ENCODE assay signal across 11 cellular contexts in the genomic region with DNA sequence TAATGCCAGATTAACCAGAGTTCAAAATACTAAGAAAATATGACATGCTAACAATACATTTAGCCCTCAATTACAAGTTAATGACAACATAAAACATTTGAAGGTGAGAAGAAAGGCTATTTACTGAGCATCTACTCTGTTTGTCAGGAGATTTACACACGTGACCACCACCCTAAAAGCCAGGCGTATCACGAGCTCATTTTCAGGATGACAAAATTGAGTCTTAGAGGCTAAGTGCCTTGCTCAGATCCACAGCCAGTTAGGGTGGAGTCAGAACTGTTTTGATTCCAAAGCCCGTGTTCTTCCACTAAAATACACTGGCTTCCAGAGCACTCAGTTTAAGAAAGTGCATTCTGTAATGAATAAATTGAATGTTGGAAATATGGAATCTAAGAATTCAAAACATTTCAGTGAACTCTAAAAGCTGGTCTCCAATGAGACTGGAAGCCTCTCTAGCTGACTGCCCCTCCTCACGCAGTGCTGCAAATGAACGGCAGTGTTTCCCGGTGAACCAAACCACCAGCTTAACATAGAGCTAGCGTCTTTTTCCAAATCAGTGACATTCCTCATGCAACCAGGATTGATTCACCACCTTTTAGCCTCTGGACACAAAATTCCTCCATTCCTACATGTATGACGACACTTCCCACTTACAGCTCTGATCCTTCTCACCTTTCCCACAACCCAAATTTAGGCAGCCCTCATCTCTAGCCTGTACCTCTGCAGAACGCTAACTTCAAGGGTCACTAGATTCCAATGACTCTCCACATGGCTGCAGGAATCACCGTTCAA. TPM values are rescaled to one million over a fixed set of nuclear protein-coding genes. Genes with fewer than 3 reads are reported as not detected.
DNase-seq lines count a peak whose midpoint lies in the region; ATAC-seq and TF ChIP-seq lines count a peak whose summit lies in the region.
"Had no signal": no experiment of that assay in that cellular context is flagged by ENCODE, and none has a peak within 500 bp of the region (broad histone marks: within the 10 kb centered on the region; RNA-seq: fewer than 3 reads in every experiment).

No MANE protein-coding gene starts in this region.

- no peak for TF ChIP-seq CTCF in Loucy (conservative IDR thresholded peaks at IDR 0.05; ENCODE audit: low read length)
- TF ChIP-seq CTCF in colonic mucosa (IDR thresholded peaks at IDR 0.05) = no peak
- no peak for TF ChIP-seq CTCF in upper lobe of right lung (IDR thresholded peaks at IDR 0.05)

- no peak overlapping the region for H2BK15ac ChIP-seq in mesenchymal stem cell (ENCODE audit: low read depth, poor library complexity, severe bottlenecking)

- H2BK12ac ChIP-seq in mesenchymal stem cell (ENCODE audit: low read length in 2 of 2) = peak overlapping the region; percentile 6 to 56

- ATAC-seq in upper lobe of right lung (peak; percentile 28), GM19351 (IDR thresholded peaks at IDR 0.05; ENCODE audit: unreplicated experiment) (no peak), HG03521 (IDR thresholded peaks at IDR 0.05; ENCODE audit: unreplicated experiment) (no peak)

- intact Hi-C loops in colonic mucosa (cut with DNase I) (no loop called here), upper lobe of right lung (cut with DNase I) (no loop called here)

- peak overlapping the region; percentile 56 for H3K27ac ChIP-seq in colonic mucosa
- H3K27ac ChIP-seq in mesenchymal stem cell (ENCODE audit: low read length, poor library complexity, severe bottlenecking) = peak overlapping the region; percentile 99
- H3K27ac ChIP-seq in upper lobe of right lung = peak overlapping the region; percentile 71
- H3K27ac ChIP-seq: neutrophil had no signal

- H3K18ac ChIP-seq in mesenchymal stem cell (ENCODE audit: low read depth in 1 of 2, low read length in 2 of 2) = peak overlapping the region; percentile 11 to 37

- peak overlapping the region; percentile 12 for H4K8ac ChIP-seq in mesenchymal stem cell (ENCODE audit: low read length)

- H3K9ac ChIP-seq in Loucy (ENCODE audit: low read depth, low read length, poor library complexity, severe bottlenecking) (no peak overlapping the region), colonic mucosa (ENCODE audit: low read depth in 2 of 2, low read length in 2 of 2) (peak overlapping the region in 1 of 2 donors; percentile 28), mesenchymal stem cell (ENCODE audit: low read length) (peak overlapping the region; percentile 89)

- H3K36me3 ChIP-seq in Loucy (ENCODE audit: insufficient read depth, low read length) (no peaks in the 10 kb centered on the region), colonic mucosa (no peaks in the 10 kb centered on the region), mesenchymal stem cell (ENCODE audit: control insufficient read depth in 1 of 2, insufficient read depth in 2 of 2, low read depth in 1 of 2, low read length in 2 of 2) (peaks cover 3 to 14% of the 10 kb centered on the region in 2 experiments), upper lobe of right lung (peaks cover 6% of the 10 kb centered on the region)
- H3K36me3 ChIP-seq: neutrophil had no signal

- no peaks in the 10 kb centered on the region for H3K79me1 ChIP-seq in mesenchymal stem cell (replicated peaks; ENCODE audit: low read length, poor library complexity, severe bottlenecking)

- peaks cover 38% of the 10 kb centered on the region for H3K4me1 ChIP-seq in Loucy (ENCODE audit: insufficient read depth, low read length, poor library complexity, severe bottlenecking)
- peaks cover 32% of the 10 kb centered on the region for H3K4me1 ChIP-seq in colonic mucosa
- peaks cover 43% of the 10 kb centered on the region for H3K4me1 ChIP-seq in mesenchymal stem cell (ENCODE audit: control insufficient read depth, insufficient read depth, low read depth, low read length)
- peaks cover 89% of the 10 kb centered on the region for H3K4me1 ChIP-seq in upper lobe of right lung

- no peaks in the 10 kb centered on the region for H3K9me3 ChIP-seq in Loucy (ENCODE audit: insufficient read depth, low read depth, low read length)
- no peaks in the 10 kb centered on the region for H3K9me3 ChIP-seq in colonic mucosa
- H3K9me3 ChIP-seq in mesenchymal stem cell (ENCODE audit: control insufficient read depth, low read length) = no peaks in the 10 kb centered on the region
- no peaks in the 10 kb centered on the region for H3K9me3 ChIP-seq in upper lobe of right lung
- H3K9me3 ChIP-seq: neutrophil had no signal

- H2BK5ac ChIP-seq in mesenchymal stem cell (ENCODE audit: low read depth, low read length, poor library complexity, severe bottlenecking) = peak overlapping the region; percentile 39

- H2AFZ ChIP-seq in Loucy (ENCODE audit: low read length) = no peak overlapping the region
- H2AFZ ChIP-seq in mesenchymal stem cell (ENCODE audit: low read depth, low read length) = no peak overlapping the region

- H3K27me3 ChIP-seq in Loucy (ENCODE audit: insufficient read depth, low read length, poor library complexity, severe bottlenecking) (no peaks in the 10 kb centered on the region), colonic mucosa (no peaks in the 10 kb centered on the region), mesenchymal stem cell (ENCODE audit: control insufficient read depth in 1 of 2, insufficient read depth in 1 of 2, low read length in 2 of 2) (no peaks in the 10 kb centered on the region), upper lobe of right lung (no peaks in the 10 kb centered on the region)
- H3K27me3 ChIP-seq: neutrophil had no signal

- H4K20me1 ChIP-seq in Loucy (ENCODE audit: insufficient read depth, low read length, poor library complexity, severe bottlenecking) = peaks cover 29% of the 10 kb centered on the region

- DNase-seq in colonic mucosa = no peak
- DNase-seq in mesenchymal stem cell = peak; percentile 57
- no peak for DNase-seq in upper lobe of right lung
- DNase-seq in NAMALWA (ENCODE audit: low spot score) = no peak
- no peak for DNase-seq in NCI-H1105 (lab: John Stamatoyannopoulos, UW)
- DNase-seq: activated CD4-positive, alpha-beta T cell treated with anti-CD3 and anti-CD28 coated beads for 1 hour; NCI-H510A had no signal

- H3K4me2 ChIP-seq in Loucy (ENCODE audit: low read depth, low read length, poor library complexity, severe bottlenecking) (peak overlapping the region; percentile 59), mesenchymal stem cell (ENCODE audit: low read length, poor library complexity, severe bottlenecking) (peak overlapping the region; percentile 3)

- H3F3A ChIP-seq in Loucy (ENCODE audit: low read depth) = no peaks in the 10 kb centered on the region

- H3K4ac ChIP-seq in mesenchymal stem cell (ENCODE audit: low read depth in 1 of 2, low read length in 2 of 2) = no peak overlapping the region

- 62% methylated on average over 10 of the region's 11 CpGs for WGBS in mesenchymal stem cell

- H2AK5ac ChIP-seq in mesenchymal stem cell (ENCODE audit: low read length, severe bottlenecking) = peak overlapping the region; percentile 84

- H3K4me3 ChIP-seq in Loucy (ENCODE audit: low read length, poor library complexity, severe bottlenecking) (peak overlapping the region; percentile 3), colonic mucosa (no peak overlapping the region), mesenchymal stem cell (ENCODE audit: insufficient read depth in 1 of 2, low read depth in 1 of 2, low read length in 2 of 2) (peak overlapping the region in 1 of 2 experiments; percentile 61), upper lobe of right lung (no peak overlapping the region)

- H3K23ac ChIP-seq in mesenchymal stem cell (ENCODE audit: low read length in 2 of 2) = peak overlapping the region in 1 of 2 experiments; percentile 9

- H3K79me2 ChIP-seq in Loucy (ENCODE audit: insufficient read depth, low read length) = peaks cover 85% of the 10 kb centered on the region

- no peak overlapping the region for H3K14ac ChIP-seq in mesenchymal stem cell (ENCODE audit: low read length in 2 of 2)

- H2BK120ac ChIP-seq in mesenchymal stem cell (ENCODE audit: low read depth, low read length) = peak overlapping the region; percentile 74

- H4K91ac ChIP-seq in mesenchymal stem cell (ENCODE audit: low read length) = no peak overlapping the region

- H3K9me2 ChIP-seq in Loucy (replicated peaks; ENCODE audit: low read depth, low read length) = no peaks in the 10 kb centered on the region

RNA-seq across cellular contexts. Expression of a gene that starts 5.9 kb away (rescaled TPM):
- total RNA-seq in colonic mucosa = 10 to 100 TPM; 55.1 to 67.8 TPM
- polyA plus RNA-seq in mesenchymal stem cell (2013, experiment 1 of 2) = 64.9 TPM
- 65.2 TPM for polyA plus RNA-seq in mesenchymal stem cell (2013, experiment 2 of 2)
- total RNA-seq in upper lobe of right lung = 79.7 TPM

RNA-seq across cellular contexts. Expression of a gene that starts 22.1 kb away (rescaled TPM):
- total RNA-seq in colonic mucosa = 10 to 100 TPM; 17.7 to 22.8 TPM
- polyA plus RNA-seq in mesenchymal stem cell (2013, experiment 1 of 2) = 8.5 TPM
- 8.0 TPM for polyA plus RNA-seq in mesenchymal stem cell (2013, experiment 2 of 2)
- total RNA-seq in upper lobe of right lung = 21.7 TPM
